20 cellular contexts compared by ENCODE assay signal in genomic region chr6:140178550-140179334, GRCh38.
DNase-seq lines count a peak whose midpoint lies in the region; ATAC-seq and TF ChIP-seq lines count a peak whose summit lies in the region.
"Had no signal": no experiment of that assay in that cellular context is flagged by ENCODE, and none has a peak within 500 bp of the region (broad histone marks: within the 10 kb centered on the region; RNA-seq: fewer than 3 reads in every experiment).

No MANE protein-coding gene starts in this region.

- peak; percentile 63 for DNase-seq in GM03348 (ENCODE audit: low spot score)
- DNase-seq in RWPE1 (ENCODE audit: low spot score) = peak; percentile 24
- DNase-seq in fibroblast of lung (ENCODE audit: low read depth in 2 of 2) = peak; percentile 44 to 64
- no peak for DNase-seq in smooth muscle cell (lab: John Stamatoyannopoulos, UW; ENCODE audit: unreplicated experiment)
- DNase-seq in activated CD4-positive, CD25-positive, alpha-beta regulatory T cell (lab: John Stamatoyannopoulos, UW) = no peak
- DNase-seq in spleen = no peak
- DNase-seq: activated CD8-positive, alpha-beta memory T cell treated with anti-CD3 and anti-CD28 coated beads, Interleukin-2, amount 10 ng/mL, durations not matched to agents 7 days and 5 days; activated effector memory CD4-positive, alpha-beta T cell treated with Interleukin-2 at 50 U/mL for 16 hours; CD4-positive, alpha-beta memory T cell; DND-41; KG1; NCI-H1417 treated with DMSO at 0.1 percent for 48 hours; NK-92 treated with Interleukin-12 subunit alpha and Interleukin-12 subunit beta, amount 100 ng/mL, for 24 hours; Right ventricle myocardium superior; tibial artery had no signal

- H3K4me2 ChIP-seq in fibroblast of lung (ENCODE audit: extremely low read depth, insufficient read depth, low read length) (no peak overlapping the region), smooth muscle cell (no peak overlapping the region)

- no peaks in the 10 kb centered on the region for H3K27me3 ChIP-seq in fibroblast of lung (ENCODE audit: control insufficient read depth, insufficient read depth, low read length)
- H3K27me3 ChIP-seq in smooth muscle cell (ENCODE audit: low read depth) = no peaks in the 10 kb centered on the region
- no peaks in the 10 kb centered on the region for H3K27me3 ChIP-seq in spleen (replicated peaks in 1 of 7)
- H3K27me3 ChIP-seq: esophagus muscularis mucosa, tibial artery had no signal

- H3F3A ChIP-seq in smooth muscle cell (ENCODE audit: low read depth) = no peaks in the 10 kb centered on the region

- POLR2A ChIA-PET in RWPE1 (lab: Yijun Ruan, JAX; ENCODE audit: low non-redundant PET) = no interaction called here

- no peaks in the 10 kb centered on the region for H3K79me2 ChIP-seq in fibroblast of lung (ENCODE audit: control insufficient read depth, insufficient read depth, low read length)
- H3K79me2 ChIP-seq in smooth muscle cell (ENCODE audit: low read depth) = no peaks in the 10 kb centered on the region

- no peak overlapping the region for H2AFZ ChIP-seq in fibroblast of lung (ENCODE audit: low read length)
- H2AFZ ChIP-seq in smooth muscle cell (ENCODE audit: low read depth) = no peak overlapping the region

- TF ChIP-seq CTCF in RWPE1 (conservative IDR thresholded peaks at IDR 0.05; ENCODE audit: low read depth) (no peak), fibroblast of lung (conservative IDR thresholded peaks at IDR 0.05 in 1 of 2, IDR thresholded peaks at IDR 0.05 in 1 of 2; ENCODE audit: low read depth in 1 of 2, low read length in 2 of 2) (no peak), smooth muscle cell (IDR thresholded peaks at IDR 0.05; ENCODE audit: borderline replicate concordance, insufficient read depth, poor library complexity, severe bottlenecking) (no peak), spleen (IDR thresholded peaks at IDR 0.05 in 8 of 11, conservative IDR thresholded peaks at IDR 0.05 in 3 of 11) (no peak)

- H4K20me1 ChIP-seq in fibroblast of lung (ENCODE audit: control insufficient read depth, extremely low read depth, insufficient read depth, low read length) (no peaks in the 10 kb centered on the region), smooth muscle cell (ENCODE audit: low read depth) (no peaks in the 10 kb centered on the region)

- H3K36me3 ChIP-seq in fibroblast of lung (ENCODE audit: control insufficient read depth, insufficient read depth, low read length) (no peaks in the 10 kb centered on the region), smooth muscle cell (ENCODE audit: low read depth) (no peaks in the 10 kb centered on the region), spleen (no peaks in the 10 kb centered on the region)
- H3K36me3 ChIP-seq: esophagus muscularis mucosa, tibial artery had no signal

- no peak overlapping the region for H3K27ac ChIP-seq in RWPE1
- no peak overlapping the region for H3K27ac ChIP-seq in fibroblast of lung (ENCODE audit: insufficient read depth, low read length)
- H3K27ac ChIP-seq in smooth muscle cell (ENCODE audit: low read depth) = peak overlapping the region; percentile 3
- peak overlapping the region in 1 of 8 donors; percentile 28 for H3K27ac ChIP-seq in spleen
- H3K27ac ChIP-seq: esophagus muscularis mucosa, tibial artery had no signal

- CTCF ChIA-PET in RWPE1 (lab: Yijun Ruan, JAX) = no interaction called here

- H3K4me1 ChIP-seq in fibroblast of lung (ENCODE audit: control insufficient read depth, extremely low read depth, insufficient read depth, low read length) (peaks cover 11% of the 10 kb centered on the region), smooth muscle cell (ENCODE audit: low read depth) (no peaks in the 10 kb centered on the region), spleen (no peaks in the 10 kb centered on the region)
- H3K4me1 ChIP-seq: esophagus muscularis mucosa had no signal

- TF ChIP-seq POLR2A in spleen (IDR thresholded peaks at IDR 0.05) = no peak

- intact Hi-C loops in spleen (cut with DNase I; ENCODE audit: low total_unique reads) = no loop called here

- ATAC-seq in GM21367 (IDR thresholded peaks at IDR 0.05; ENCODE audit: unreplicated experiment) (no peak), HG02642 (IDR thresholded peaks at IDR 0.05; ENCODE audit: poor library complexity, unreplicated experiment) (no peak)
- ATAC-seq: activated CD8-positive, alpha-beta memory T cell treated with anti-CD3 and anti-CD28 coated beads, Interleukin-2, amount 10 ng/mL, durations not matched to agents 7 days and 5 days; WTC11 had no signal

- H3K9ac ChIP-seq in fibroblast of lung (ENCODE audit: insufficient read depth, low read length) (no peak overlapping the region), smooth muscle cell (ENCODE audit: low read depth) (no peak overlapping the region)

- H3K9me3 ChIP-seq in fibroblast of lung (ENCODE audit: control insufficient read depth, insufficient read depth, low read depth, low read length) (no peaks in the 10 kb centered on the region), smooth muscle cell (replicated peaks; ENCODE audit: low read depth) (no peaks in the 10 kb centered on the region), spleen (no peaks in the 10 kb centered on the region)
- H3K9me3 ChIP-seq: esophagus muscularis mucosa, tibial artery had no signal

- H3K4me3 ChIP-seq in fibroblast of lung (replicated peaks in 1 of 4; ENCODE audit: control extremely low read depth in 1 of 4, insufficient read depth in 1 of 4, low read depth in 3 of 4, low read length in 4 of 4) (no peak overlapping the region), smooth muscle cell (no peak overlapping the region), spleen (no peak overlapping the region)
- H3K4me3 ChIP-seq: esophagus muscularis mucosa, skin epidermis, tibial artery had no signal

Comparison
In these comparisons a context has a peak if more than half of its experiments do, and no peak if none do; other contexts are left out.
1. DNase-seq: peak in GM03348 (single experiment), RWPE1 (single experiment) and fibroblast of lung (2 of 2); none in smooth muscle cell (single experiment), activated CD4-positive, CD25-positive, alpha-beta regulatory T cell (0 of 4) and spleen (single experiment).